10 cellular contexts compared by ENCODE assay signal in the genomic region with DNA sequence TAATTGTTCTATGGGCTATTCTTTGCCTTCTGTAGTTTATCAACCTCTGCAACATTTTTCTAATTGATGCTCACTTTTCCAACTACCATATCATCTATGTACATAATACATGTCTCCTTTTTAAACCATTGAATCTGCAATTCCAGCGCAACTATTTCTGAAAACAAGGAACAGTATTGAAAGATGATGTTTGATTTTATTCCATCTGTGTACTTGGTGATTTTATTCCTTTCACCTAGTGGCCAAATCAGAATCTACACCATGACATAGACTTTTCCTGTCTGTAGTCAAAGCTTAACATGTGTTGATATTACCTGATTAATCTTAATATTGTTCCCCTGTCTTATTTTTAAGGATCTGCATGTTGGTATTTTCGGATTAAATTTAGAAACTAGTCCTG. TPM values are rescaled to one million over a fixed set of nuclear protein-coding genes. Genes with fewer than 3 reads are reported as not detected.
A peak's percentile ranks its signal among the peaks of the same experiment; 100 is the strongest.
DNase-seq lines count a peak whose midpoint lies in the region; ATAC-seq and TF ChIP-seq lines count a peak whose summit lies in the region.
"Had no signal": no experiment of that assay in that cellular context is flagged by ENCODE, and none has a peak within 500 bp of the region (broad histone marks: within the 10 kb centered on the region; RNA-seq: fewer than 3 reads in every experiment).

No MANE protein-coding gene starts in this region.

- peaks cover 63% of the 10 kb centered on the region for H3K4me1 Mint-ChIP-seq in activated CD4-positive, alpha-beta T cell treated with anti-CD3 and anti-CD28 coated beads for 36 hours

- POLR2A ChIA-PET in activated CD4-positive, alpha-beta T cell treated with anti-CD3 and anti-CD28 coated beads for 36 hours (lab: Charles Lee) = no interaction called here

- WGBS in testis, 2 donors = 88 to 91% methylated on average over 2 of the region's 2 CpGs

- no peak for DNase-seq in activated CD4-positive, alpha-beta T cell treated with anti-CD3 and anti-CD28 coated beads for 36 hours
- DNase-seq in activated CD4-positive, alpha-beta T cell treated with anti-CD3 and anti-CD28 coated beads, Interleukin-2, amount 50 U/mL, for 1 hour = no peak
- peak; percentile 25 for DNase-seq in RPMI8226
- DNase-seq in foreskin fibroblast = peak in 1 of 2 donors; percentile 31
- DNase-seq in testis = no peak
- no peak for DNase-seq in vagina (ENCODE audit: extremely low spot score in 2 of 2)
- DNase-seq: activated CD4-positive, alpha-beta T cell treated with anti-CD3 and anti-CD28 coated beads for 1 hour had no signal

- H3K27me3 ChIP-seq in testis = no peaks in the 10 kb centered on the region
- H3K27me3 ChIP-seq in vagina = no peaks in the 10 kb centered on the region
- H3K27me3 ChIP-seq: suprapubic skin had no signal

- ATAC-seq in activated CD4-positive, alpha-beta T cell treated with anti-CD3 and anti-CD28 coated beads for 36 hours = peak; percentile 49
- ATAC-seq in HG03025 (IDR thresholded peaks at IDR 0.05; ENCODE audit: low FRiP score, unreplicated experiment) (no peak), GM21381 (IDR thresholded peaks at IDR 0.05; ENCODE audit: unreplicated experiment) (no peak)

- H3K27me3 Mint-ChIP-seq in activated CD4-positive, alpha-beta T cell treated with anti-CD3 and anti-CD28 coated beads for 36 hours = no peaks in the 10 kb centered on the region

- TF ChIP-seq CTCF in foreskin fibroblast (IDR thresholded peaks at IDR 0.05; ENCODE audit: low read depth, low read length) (peak; percentile 41), testis (IDR thresholded peaks at IDR 0.05) (peak in 2 of 3 experiments; percentile 28 to 57), vagina (IDR thresholded peaks at IDR 0.05) (peak in 1 of 3 experiments; percentile 20)

- H3K36me3 Mint-ChIP-seq in activated CD4-positive, alpha-beta T cell treated with anti-CD3 and anti-CD28 coated beads for 36 hours (ENCODE audit: low read depth) = peaks cover 19% of the 10 kb centered on the region

- CTCF ChIA-PET in activated CD4-positive, alpha-beta T cell treated with anti-CD3 and anti-CD28 coated beads for 36 hours (lab: Charles Lee) = interaction anchor here (0.6 to 3.3 kb wide), 15 partner anchors 11 to 193 kb away, joined by 3 to 30 read pairs (median 4); a partner anchor contains a TSS

- H3K27ac ChIP-seq in testis (no peak overlapping the region), vagina (no peak overlapping the region)
- H3K27ac ChIP-seq: suprapubic skin had no signal

- H3K36me3 ChIP-seq in testis (ENCODE audit: low read depth, missing control alignments) = no peaks in the 10 kb centered on the region
- peaks cover 0 to 6% of the 10 kb centered on the region in 2 donors for H3K36me3 ChIP-seq in vagina

- H3K4me1 ChIP-seq in testis = peaks cover 8% of the 10 kb centered on the region
- H3K4me1 ChIP-seq in vagina = peaks cover 54% of the 10 kb centered on the region

- TF ChIP-seq POLR2A in testis (IDR thresholded peaks at IDR 0.05) = no peak
- no peak for TF ChIP-seq POLR2A in vagina (IDR thresholded peaks at IDR 0.05)

- H3K9me3 Mint-ChIP-seq in activated CD4-positive, alpha-beta T cell treated with anti-CD3 and anti-CD28 coated beads for 36 hours (ENCODE audit: low read depth) = no peaks in the 10 kb centered on the region

- no peak overlapping the region for H3K4me3 Mint-ChIP-seq in activated CD4-positive, alpha-beta T cell treated with anti-CD3 and anti-CD28 coated beads for 36 hours

- H3K27ac Mint-ChIP-seq in activated CD4-positive, alpha-beta T cell treated with anti-CD3 and anti-CD28 coated beads for 36 hours = peak overlapping the region; percentile 1

- no peaks in the 10 kb centered on the region for H3K9me3 ChIP-seq in testis
- H3K9me3 ChIP-seq in vagina = no peaks in the 10 kb centered on the region
- H3K9me3 ChIP-seq: suprapubic skin had no signal

- intact Hi-C loops in activated CD4-positive, alpha-beta T cell treated with anti-CD3 and anti-CD28 coated beads for 36 hours (cut with DNase I, micrococcal nuclease) = no loop called here
- intact Hi-C loops in testis (cut with DNase I; ENCODE audit: low total_unique reads) (no loop called here), vagina (cut with DNase I) (no loop called here)

- H3K4me3 ChIP-seq in foreskin fibroblast (ENCODE audit: low read depth in 1 of 2, low read length in 2 of 2) (no peak overlapping the region), testis (no peak overlapping the region), vagina (no peak overlapping the region)
- H3K4me3 ChIP-seq: suprapubic skin had no signal

RNA-seq across cellular contexts. Expression of a gene that starts 13.0 kb away (rescaled TPM):
- 10 to 100 TPM; 50.8 to 59.2 TPM for total RNA-seq in activated CD4-positive, alpha-beta T cell treated with anti-CD3 and anti-CD28 coated beads for 36 hours
- total RNA-seq in testis (100 to 1,000 TPM; 175 to 203 TPM), vagina (128 TPM)
- polyA plus RNA-seq in testis (ENCODE audit: insufficient read depth, low read depth, low replicate concordance) = 42.2 TPM

RNA-seq across cellular contexts. Expression of a gene that starts 22.8 kb away (rescaled TPM):
- total RNA-seq in activated CD4-positive, alpha-beta T cell treated with anti-CD3 and anti-CD28 coated beads for 36 hours = 10 to 100 TPM; 42.0 to 54.5 TPM
- total RNA-seq in testis (10 to 100 TPM; 12.9 to 18.4 TPM), vagina (19.2 TPM)
- polyA plus RNA-seq in testis (ENCODE audit: insufficient read depth, low read depth, low replicate concordance) = 15.6 TPM

RNA-seq across cellular contexts. Expression of a gene that starts 31.7 kb away (rescaled TPM):
- total RNA-seq in activated CD4-positive, alpha-beta T cell treated with anti-CD3 and anti-CD28 coated beads for 36 hours = 10 to 100 TPM; 34.2 to 42.5 TPM
- total RNA-seq in testis (10 to 100 TPM; 61.0 to 66.0 TPM), vagina (27.5 TPM)
- 86.3 TPM for polyA plus RNA-seq in testis (ENCODE audit: insufficient read depth, low read depth, low replicate concordance)

RNA-seq across cellular contexts. Expression of a gene that starts 40.0 kb away (rescaled TPM):
- total RNA-seq in activated CD4-positive, alpha-beta T cell treated with anti-CD3 and anti-CD28 coated beads for 36 hours = under 1 TPM; 0.60 to 0.62 TPM
- 10 to 100 TPM; 16.7 to 22.8 TPM for total RNA-seq in testis
- 18.1 TPM for polyA plus RNA-seq in testis (ENCODE audit: insufficient read depth, low read depth, low replicate concordance)
- 47.9 TPM for total RNA-seq in vagina
